In the genomic region with DNA sequence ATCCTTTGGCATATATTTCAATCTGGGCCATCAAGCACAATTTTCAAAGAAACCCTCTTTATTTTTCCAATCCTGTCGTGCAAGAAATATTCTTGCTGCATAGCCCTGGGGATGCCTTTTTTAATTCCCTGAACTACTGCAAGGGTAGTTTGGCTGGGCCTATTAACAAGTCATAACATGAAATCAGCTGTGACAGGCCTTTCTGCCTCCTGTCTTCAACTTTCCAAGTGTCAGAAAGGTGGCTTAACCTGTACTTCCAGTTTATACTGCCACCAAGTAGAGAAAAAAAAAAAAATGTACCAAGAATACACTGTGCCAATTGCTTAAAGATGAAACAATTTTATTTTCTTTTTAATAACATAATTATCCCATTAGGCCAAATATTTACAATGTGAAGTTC, we compare ENCODE assay signal across 22 cellular contexts. TPM values are rescaled to one million over a fixed set of nuclear protein-coding genes. Genes with fewer than 3 reads are reported as not detected.
DNase-seq lines count a peak whose midpoint lies in the region; ATAC-seq, FAIRE-seq and TF ChIP-seq lines count a peak whose summit lies in the region.
"Had no signal": no experiment of that assay in that cellular context is flagged by ENCODE, and none has a peak within 500 bp of the region (broad histone marks: within the 10 kb centered on the region; RNA-seq: fewer than 3 reads in every experiment).

No MANE protein-coding gene starts in this region.

- H3K9me3 Mint-ChIP-seq in type B pancreatic cell = no peaks in the 10 kb centered on the region
- H3K9me3 Mint-ChIP-seq: activated CD4-positive, alpha-beta memory T cell treated with anti-CD3 and anti-CD28 coated beads, Interleukin-2, amount 10 ng/mL, durations not matched to agents 7 days and 5 days; activated naive CD8-positive, alpha-beta T cell treated with anti-CD3 and anti-CD28 coated beads for 36 hours; stimulated activated naive CD8-positive, alpha-beta T cell treated with anti-CD3 and anti-CD28 coated beads, Interleukin-15, Interleukin-2, amounts not matched to agents 100 ng/mL and 50 ng/mL, for 24 hours; T-cell had no signal

- H3K27ac Mint-ChIP-seq in type B pancreatic cell (peak overlapping the region; percentile 69), T-helper 17 cell (no peak overlapping the region)
- H3K27ac Mint-ChIP-seq: activated CD4-positive, alpha-beta memory T cell treated with anti-CD3 and anti-CD28 coated beads, Interleukin-2, amount 10 ng/mL, durations not matched to agents 7 days and 5 days; activated naive CD8-positive, alpha-beta T cell treated with anti-CD3 and anti-CD28 coated beads for 36 hours; T-cell had no signal

- ATAC-seq in left lung = peak; percentile 82
- ATAC-seq in T-helper 17 cell = no peak
- ATAC-seq: GM12878, left cardiac atrium, right lobe of liver, T-cell had no signal

- intact Hi-C loops in left lung (cut with DNase I) = no loop called here

- peaks cover 5% of the 10 kb centered on the region for H3K4me1 Mint-ChIP-seq in type B pancreatic cell (ENCODE audit: unreplicated experiment)
- H3K4me1 Mint-ChIP-seq in T-helper 17 cell = no peaks in the 10 kb centered on the region
- H3K4me1 Mint-ChIP-seq: activated CD4-positive, alpha-beta memory T cell treated with anti-CD3 and anti-CD28 coated beads, Interleukin-2, amount 10 ng/mL, durations not matched to agents 7 days and 5 days; T-cell had no signal

- H3K4me3 ChIP-seq in LNCaP clone FGC (ENCODE audit: low read depth, low read length) (no peak overlapping the region), left lung (no peak overlapping the region)
- H3K4me3 ChIP-seq: GM12878, right lobe of liver had no signal

- H3K27ac ChIP-seq in VCaP (peak overlapping the region; percentile 81), left lung (no peak overlapping the region)
- H3K27ac ChIP-seq: right lobe of liver had no signal

- TF ChIP-seq CTCF in LNCaP clone FGC (IDR thresholded peaks at IDR 0.05; ENCODE audit: control insufficient read depth, extremely low read depth, insufficient read depth) (no peak), VCaP (conservative IDR thresholded peaks at IDR 0.05) (no peak), left lung (IDR thresholded peaks at IDR 0.05) (no peak), type B pancreatic cell (conservative IDR thresholded peaks at IDR 0.05) (no peak)

- H3K27me3 Mint-ChIP-seq in type B pancreatic cell (no peaks in the 10 kb centered on the region), T-helper 17 cell (no peaks in the 10 kb centered on the region)
- H3K27me3 Mint-ChIP-seq: activated CD4-positive, alpha-beta memory T cell treated with anti-CD3 and anti-CD28 coated beads, Interleukin-2, amount 10 ng/mL, durations not matched to agents 7 days and 5 days; activated naive CD8-positive, alpha-beta T cell treated with anti-CD3 and anti-CD28 coated beads for 36 hours; stimulated activated naive CD8-positive, alpha-beta T cell treated with anti-CD3 and anti-CD28 coated beads, Interleukin-15, Interleukin-2, amounts not matched to agents 100 ng/mL and 50 ng/mL, for 24 hours; T-cell had no signal

- H3K27me3 ChIP-seq in left lung = no peaks in the 10 kb centered on the region
- H3K27me3 ChIP-seq: right lobe of liver had no signal

- H3K9me3 ChIP-seq in left lung (no peaks in the 10 kb centered on the region), T-helper 17 cell (ENCODE audit: control insufficient read depth, low read length, poor library complexity, severe bottlenecking) (no peaks in the 10 kb centered on the region)
- H3K9me3 ChIP-seq: right lobe of liver had no signal

- H3K4me3 Mint-ChIP-seq in type B pancreatic cell = peak overlapping the region; percentile 16
- no peak overlapping the region for H3K4me3 Mint-ChIP-seq in T-helper 17 cell
- H3K4me3 Mint-ChIP-seq: activated CD4-positive, alpha-beta memory T cell treated with anti-CD3 and anti-CD28 coated beads, Interleukin-2, amount 10 ng/mL, durations not matched to agents 7 days and 5 days; activated naive CD8-positive, alpha-beta T cell treated with anti-CD3 and anti-CD28 coated beads for 36 hours; stimulated activated naive CD8-positive, alpha-beta T cell treated with anti-CD3 and anti-CD28 coated beads, Interleukin-15, Interleukin-2, amounts not matched to agents 100 ng/mL and 50 ng/mL, for 24 hours; T-cell had no signal

- H3K36me3 Mint-ChIP-seq in type B pancreatic cell (no peaks in the 10 kb centered on the region), T-helper 17 cell (ENCODE audit: low read depth) (no peaks in the 10 kb centered on the region)
- H3K36me3 Mint-ChIP-seq: activated naive CD8-positive, alpha-beta T cell treated with anti-CD3 and anti-CD28 coated beads for 36 hours; T-cell had no signal

- no peaks in the 10 kb centered on the region for H3K4me1 ChIP-seq in left lung
- H3K4me1 ChIP-seq: right lobe of liver had no signal

- no peaks in the 10 kb centered on the region for H3K36me3 ChIP-seq in left lung
- H3K36me3 ChIP-seq: right lobe of liver had no signal

- TF ChIP-seq POLR2A in H54 (IDR thresholded peaks at IDR 0.05; ENCODE audit: low read depth, low read length) = no peak

- peak; percentile 88 for DNase-seq in LNCaP clone FGC (ENCODE audit: low read depth)
- DNase-seq in left lung = no peak
- DNase-seq in type B pancreatic cell (ENCODE audit: extremely low spot score, unreplicated experiment) = no peak
- DNase-seq in DMS153 (lab: John Stamatoyannopoulos, UW) = no peak
- DNase-seq in H54 (ENCODE audit: insufficient read length, low spot score) = no peak
- no peak for DNase-seq in T-helper 17 cell
- DNase-seq: activated CD4-positive, alpha-beta memory T cell treated with anti-CD3 and anti-CD28 coated beads, Interleukin-2, amount 10 ng/mL, durations not matched to agents 7 days and 5 days; activated naive CD8-positive, alpha-beta T cell treated with anti-CD3 and anti-CD28 coated beads for 36 hours; activated T-cell treated with anti-CD3 and anti-CD28 coated beads, Interleukin-2, amount 50 U/mL, for 48 hours; left cardiac atrium; NCI-H1694 treated with DMSO at 0.1 percent for 48 hours; right lobe of liver; Right ventricle myocardium superior; stimulated activated CD4-positive, alpha-beta T cell treated with anti-CD3 and anti-CD28 coated beads, Interleukin-1b, Interleukin-23, amount 100 ng/mL, for 48 hours; T-cell had no signal

- no peak for FAIRE-seq in H54 (lab: Jason Lieb, UNC)
- FAIRE-seq: endothelial cell of umbilical vein, frontal cortex, G401.6, GM12878, urothelium cell line had no signal

RNA-seq across cellular contexts. Expression of a gene that starts 32.4 kb away (rescaled TPM):
- total RNA-seq in left lung (100 to 1,000 TPM; 114 to 172 TPM), type B pancreatic cell (ENCODE audit: low replicate concordance) (72.4 and 86.3 TPM in 2 replicates), T-helper 17 cell (10 to 100 TPM; 51.5 to 58.3 TPM)
